In the genomic region with DNA sequence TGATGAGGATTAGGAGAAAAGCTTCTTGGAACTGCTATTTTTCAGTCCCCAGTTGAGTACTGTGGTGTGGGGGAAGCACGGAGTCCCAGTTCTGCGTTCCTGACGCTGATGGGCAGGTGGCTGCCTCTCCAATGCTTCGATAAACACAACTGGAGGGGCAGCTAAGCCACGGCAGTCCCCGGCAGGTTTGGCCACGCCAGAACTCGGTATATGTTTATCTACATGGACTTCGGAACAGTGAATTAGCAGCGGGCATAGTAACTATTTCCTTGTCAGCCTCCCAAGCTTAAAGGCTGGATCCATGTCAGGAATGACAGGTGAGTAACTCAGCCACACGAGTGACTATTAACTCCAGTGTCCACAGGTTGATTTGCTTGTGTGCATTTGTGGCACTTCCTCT, we compare ENCODE assay signal across 19 cellular contexts.
DNase-seq lines count a peak whose midpoint lies in the region; FAIRE-seq and TF ChIP-seq lines count a peak whose summit lies in the region.
"Had no signal": no experiment of that assay in that cellular context is flagged by ENCODE, and none has a peak within 500 bp of the region (broad histone marks: within the 10 kb centered on the region; RNA-seq: fewer than 3 reads in every experiment).

No MANE protein-coding gene starts in this region.

- H3K27me3 ChIP-seq in stomach (no peaks in the 10 kb centered on the region), MM.1S (replicated peaks; ENCODE audit: insufficient read depth, low read length) (no peaks in the 10 kb centered on the region)
- no peaks in the 10 kb centered on the region for H3K27me3 ChIP-seq in effector memory CD4-positive, alpha-beta T cell (replicated peaks; ENCODE audit: control insufficient read depth, insufficient read depth, low read length, poor library complexity, severe bottlenecking)

- TF ChIP-seq CTCF in kidney (IDR thresholded peaks at IDR 0.05; ENCODE audit: borderline replicate concordance, extremely low read depth, insufficient read depth) (no peak), stomach (IDR thresholded peaks at IDR 0.05) (no peak), MM.1S (IDR thresholded peaks at IDR 0.05; ENCODE audit: low read length) (no peak)

- no peaks in the 10 kb centered on the region for H3K9me3 ChIP-seq in kidney (ENCODE audit: control insufficient read depth in 1 of 2, low read length in 2 of 2)
- no peaks in the 10 kb centered on the region for H3K9me3 ChIP-seq in stomach
- no peaks in the 10 kb centered on the region for H3K9me3 ChIP-seq in MM.1S (replicated peaks; ENCODE audit: insufficient read depth, low read length)
- no peaks in the 10 kb centered on the region for H3K9me3 ChIP-seq in effector memory CD4-positive, alpha-beta T cell (ENCODE audit: control insufficient read depth, low read length)

- H3K4me1 Mint-ChIP-seq in activated naive CD4-positive, alpha-beta T cell treated with anti-CD3 and anti-CD28 coated beads, Interleukin-2, amount 50 U/mL, for 24 hours, result peaks cover 4% of the 10 kb centered on the region
- peaks cover 6% of the 10 kb centered on the region for H3K4me1 Mint-ChIP-seq in activated naive CD4-positive, alpha-beta T cell treated with anti-CD3 and anti-CD28 coated beads, Interleukin-2, amount 10 ng/mL, durations not matched to agents 7 days and 5 days
- H3K4me1 Mint-ChIP-seq: CD14-positive monocyte had no signal

- H4K20me1 ChIP-seq in MM.1S (ENCODE audit: insufficient read depth, low read length), result no peaks in the 10 kb centered on the region

- H3K36me3 Mint-ChIP-seq in activated naive CD4-positive, alpha-beta T cell treated with anti-CD3 and anti-CD28 coated beads, Interleukin-2, amount 50 U/mL, for 24 hours, result peaks cover 2% of the 10 kb centered on the region
- no peaks in the 10 kb centered on the region for H3K36me3 Mint-ChIP-seq in activated naive CD4-positive, alpha-beta T cell treated with anti-CD3 and anti-CD28 coated beads, Interleukin-2, amount 10 ng/mL, durations not matched to agents 7 days and 5 days

- no peaks in the 10 kb centered on the region for H3K79me2 ChIP-seq in MM.1S (ENCODE audit: low read length)

- CTCF ChIA-PET in activated naive CD4-positive, alpha-beta T cell treated with anti-CD3 and anti-CD28 coated beads, Interleukin-2, amount 10 ng/mL, durations not matched to agents 7 days and 5 days (lab: Charles Lee), result no interaction called here

- no peak overlapping the region for H3K9ac ChIP-seq in kidney (ENCODE audit: low read length in 2 of 2)
- H3K9ac ChIP-seq in MM.1S (ENCODE audit: low read length), result no peak overlapping the region
- H3K9ac ChIP-seq: GM23248 had no signal

- no peak overlapping the region for H3K4me2 ChIP-seq in MM.1S (ENCODE audit: low read depth, low read length)

- H3K9me3 Mint-ChIP-seq in activated naive CD4-positive, alpha-beta T cell treated with anti-CD3 and anti-CD28 coated beads, Interleukin-2, amount 50 U/mL, for 24 hours, result no peaks in the 10 kb centered on the region
- no peaks in the 10 kb centered on the region for H3K9me3 Mint-ChIP-seq in activated naive CD4-positive, alpha-beta T cell treated with anti-CD3 and anti-CD28 coated beads, Interleukin-2, amount 10 ng/mL, durations not matched to agents 7 days and 5 days
- H3K9me3 Mint-ChIP-seq: CD14-positive monocyte; CD8-positive, alpha-beta T cell had no signal

- H3K36me3 ChIP-seq in kidney (ENCODE audit: control insufficient read depth in 1 of 2, insufficient read depth in 2 of 2, low read length in 2 of 2), result no peaks in the 10 kb centered on the region
- peaks cover 0 to 30% (median 16%) of the 10 kb centered on the region in 4 donors for H3K36me3 ChIP-seq in stomach
- no peaks in the 10 kb centered on the region for H3K36me3 ChIP-seq in MM.1S (replicated peaks; ENCODE audit: insufficient read depth, low read length)
- H3K36me3 ChIP-seq in effector memory CD4-positive, alpha-beta T cell (ENCODE audit: control insufficient read depth, insufficient read depth, low read length), result no peaks in the 10 kb centered on the region

- WGBS in stomach, 5 donors, result 58 to 81% (median 66%) methylated on average over 10 to 11 of the region's 11 CpGs

- H2AFZ ChIP-seq in MM.1S (ENCODE audit: low read length), result no peak overlapping the region
- H2AFZ ChIP-seq: GM23248 had no signal

- DNase-seq in activated naive CD4-positive, alpha-beta T cell treated with anti-CD3 and anti-CD28 coated beads, Interleukin-2, amount 10 ng/mL, durations not matched to agents 7 days and 5 days, result no peak
- DNase-seq in kidney (peak; percentile 22), posterior vena cava (ENCODE audit: low spot score) (peak; percentile 48), stomach (no peak), MM.1S (no peak)
- no peak for DNase-seq in effector memory CD4-positive, alpha-beta T cell
- DNase-seq: CD8-positive, alpha-beta T cell; COR-L47; DMS153; DMS79 treated with DMSO at 0.1 percent for 48 hours; EL; GM23248; H7 had no signal

- no peak for TF ChIP-seq EP300 in stomach (IDR thresholded peaks at IDR 0.05)

- H3K4me3 Mint-ChIP-seq in activated naive CD4-positive, alpha-beta T cell treated with anti-CD3 and anti-CD28 coated beads, Interleukin-2, amount 50 U/mL, for 24 hours, result no peak overlapping the region
- H3K4me3 Mint-ChIP-seq in activated naive CD4-positive, alpha-beta T cell treated with anti-CD3 and anti-CD28 coated beads, Interleukin-2, amount 10 ng/mL, durations not matched to agents 7 days and 5 days, result no peak overlapping the region
- H3K4me3 Mint-ChIP-seq: CD14-positive monocyte; CD8-positive, alpha-beta T cell had no signal

- peak overlapping the region; percentile 19 for H3K27ac Mint-ChIP-seq in activated naive CD4-positive, alpha-beta T cell treated with anti-CD3 and anti-CD28 coated beads, Interleukin-2, amount 50 U/mL, for 24 hours
- no peak overlapping the region for H3K27ac Mint-ChIP-seq in activated naive CD4-positive, alpha-beta T cell treated with anti-CD3 and anti-CD28 coated beads, Interleukin-2, amount 10 ng/mL, durations not matched to agents 7 days and 5 days
- H3K27ac Mint-ChIP-seq: CD8-positive, alpha-beta T cell had no signal

- H3K4me1 ChIP-seq in kidney (ENCODE audit: control insufficient read depth in 1 of 2, insufficient read depth in 1 of 2, low read depth in 1 of 2, low read length in 2 of 2) (peaks cover 3 to 13% of the 10 kb centered on the region in 2 donors), stomach (peaks cover 0 to 27% (median 7%) of the 10 kb centered on the region in 4 donors), MM.1S (ENCODE audit: low read length) (no peaks in the 10 kb centered on the region)
- no peaks in the 10 kb centered on the region for H3K4me1 ChIP-seq in effector memory CD4-positive, alpha-beta T cell (ENCODE audit: control insufficient read depth, insufficient read depth, low read length, poor library complexity, severe bottlenecking)

- no peaks in the 10 kb centered on the region for H3K9me2 ChIP-seq in MM.1S (replicated peaks; ENCODE audit: insufficient read depth, low read length)

- intact Hi-C loops in kidney (cut with DNase I), result no loop called here
- intact Hi-C loops in posterior vena cava (cut with DNase I), result no loop called here
- intact Hi-C loops in stomach (cut with DNase I; ENCODE audit: low total_unique reads), result no loop called here

- no peak overlapping the region for H3K4me3 ChIP-seq in kidney (ENCODE audit: low read length in 2 of 2)
- no peak overlapping the region for H3K4me3 ChIP-seq in stomach
- no peak overlapping the region for H3K4me3 ChIP-seq in MM.1S (ENCODE audit: low read length)
- no peak overlapping the region for H3K4me3 ChIP-seq in effector memory CD4-positive, alpha-beta T cell (ENCODE audit: insufficient read depth, low read depth, low read length, poor library complexity, severe bottlenecking)
- H3K4me3 ChIP-seq: GM23248 had no signal

- H3F3A ChIP-seq in MM.1S (ENCODE audit: insufficient read depth, low read length), result no peaks in the 10 kb centered on the region

- no peak for TF ChIP-seq POLR2A in stomach (IDR thresholded peaks at IDR 0.05)

- no peak for FAIRE-seq in kidney (lab: Jason Lieb, UNC)
- FAIRE-seq: D721Med, G401.6, GM12891 had no signal

- no peaks in the 10 kb centered on the region for H3K27me3 Mint-ChIP-seq in activated naive CD4-positive, alpha-beta T cell treated with anti-CD3 and anti-CD28 coated beads, Interleukin-2, amount 50 U/mL, for 24 hours
- no peaks in the 10 kb centered on the region for H3K27me3 Mint-ChIP-seq in activated naive CD4-positive, alpha-beta T cell treated with anti-CD3 and anti-CD28 coated beads, Interleukin-2, amount 10 ng/mL, durations not matched to agents 7 days and 5 days

- H3K27ac ChIP-seq in kidney (ENCODE audit: low read depth in 2 of 2, low read length in 2 of 2), result no peak overlapping the region
- no peak overlapping the region for H3K27ac ChIP-seq in stomach
- no peak overlapping the region for H3K27ac ChIP-seq in MM.1S (ENCODE audit: low read length)
- H3K27ac ChIP-seq in effector memory CD4-positive, alpha-beta T cell (ENCODE audit: insufficient read depth, low read length, poor library complexity, severe bottlenecking), result no peak overlapping the region
- H3K27ac ChIP-seq: 22Rv1, GM23248 had no signal

Comparison
In these comparisons a context has a peak if more than half of its experiments do, and no peak if none do; other contexts are left out.
1. DNase-seq: peak in kidney (single experiment) and posterior vena cava (single experiment); none in activated naive CD4-positive, alpha-beta T cell treated with anti-CD3 and anti-CD28 coated beads, Interleukin-2, amount 10 ng/mL, durations not matched to agents 7 days and 5 days (single experiment), stomach (single experiment), MM.1S (single experiment) and effector memory CD4-positive, alpha-beta T cell (0 of 3).